Comparison of ENCODE assay signal across 16 cellular contexts in the genomic region with DNA sequence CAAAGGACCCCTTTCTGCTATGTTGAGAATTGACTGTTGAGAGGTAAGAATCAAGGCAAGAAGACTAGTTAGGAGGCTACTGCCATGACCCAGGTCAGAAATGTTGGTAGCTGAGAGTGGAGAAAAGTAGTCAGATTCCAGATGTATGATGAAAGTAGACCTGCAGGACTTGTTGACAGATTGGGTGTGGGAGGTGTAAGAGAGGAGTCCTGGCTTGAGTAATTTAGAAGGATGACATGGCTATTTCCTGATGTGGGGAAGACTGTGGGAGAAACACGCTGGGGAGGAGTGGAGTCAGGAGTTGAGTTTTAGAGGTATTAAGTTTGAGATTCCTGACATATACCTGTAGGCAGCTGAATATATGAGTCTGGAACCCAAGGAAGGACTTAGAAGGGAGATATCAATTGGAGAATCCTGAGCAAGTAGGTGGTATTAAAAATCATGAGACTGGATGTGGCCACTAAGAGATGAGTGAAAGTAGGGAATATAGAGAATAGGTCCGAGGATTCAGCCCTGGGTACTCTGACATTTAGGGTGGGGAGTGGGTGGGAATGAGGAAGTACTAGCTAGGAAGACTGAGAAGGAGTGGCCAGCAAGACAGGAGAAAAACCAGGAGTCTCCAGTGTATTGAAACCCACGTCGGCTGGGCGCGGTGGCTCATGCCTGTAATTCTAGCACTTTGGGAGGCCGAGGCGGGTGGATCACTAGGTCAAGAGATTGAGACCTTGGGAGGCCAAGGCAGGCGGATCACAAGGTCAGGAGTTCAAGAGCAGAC. TPM values are rescaled to one million over a fixed set of nuclear protein-coding genes. Genes with fewer than 3 reads are reported as not detected.
DNase-seq lines count a peak whose midpoint lies in the region; ATAC-seq and TF ChIP-seq lines count a peak whose summit lies in the region.
"Had no signal": no experiment of that assay in that cellular context is flagged by ENCODE, and none has a peak within 500 bp of the region (broad histone marks: within the 10 kb centered on the region; RNA-seq: fewer than 3 reads in every experiment).

No MANE protein-coding gene starts in this region.

- H3K36me3 Mint-ChIP-seq in CD4-positive, CD25-positive, alpha-beta regulatory T cell, result peaks cover 6% of the 10 kb centered on the region
- H3K36me3 Mint-ChIP-seq in nephron progenitor cell (ENCODE audit: low read depth), result no peaks in the 10 kb centered on the region

- no peak for TF ChIP-seq CTCF in nephron progenitor cell (IDR thresholded peaks at IDR 0.05)

- peaks cover 20% of the 10 kb centered on the region for H3K4me1 ChIP-seq in CD4-positive, CD25-positive, alpha-beta regulatory T cell (ENCODE audit: control insufficient read depth, insufficient read depth, low read length, poor library complexity, severe bottlenecking)

- H3K27ac Mint-ChIP-seq in CD4-positive, CD25-positive, alpha-beta regulatory T cell, result peak overlapping the region; percentile 18 to 88 (median 87)
- H3K27ac Mint-ChIP-seq in nephron progenitor cell, result peak overlapping the region; percentile 77

- no peak for ATAC-seq in CD4-positive, CD25-positive, alpha-beta regulatory T cell (ENCODE audit: low read depth in 2 of 2)

- H3K27me3 Mint-ChIP-seq in CD4-positive, CD25-positive, alpha-beta regulatory T cell, result no peaks in the 10 kb centered on the region
- H3K27me3 Mint-ChIP-seq in nephron progenitor cell (ENCODE audit: low read depth, poor library complexity), result peaks cover 10% of the 10 kb centered on the region

- H3K9me3 ChIP-seq in CD4-positive, CD25-positive, alpha-beta regulatory T cell (ENCODE audit: control insufficient read depth in 2 of 2, low read length in 2 of 2), result no peaks in the 10 kb centered on the region
- H3K9me3 ChIP-seq: BLaER1 treated with 17β-estradiol and CSF1 and Interleukin-3, amounts not matched to agents 10 nM and 100 nM; esophagus muscularis mucosa had no signal

- peaks cover 11 to 52% (median 27%) of the 10 kb centered on the region in 4 donors for H3K4me1 Mint-ChIP-seq in CD4-positive, CD25-positive, alpha-beta regulatory T cell
- peaks cover 56% of the 10 kb centered on the region for H3K4me1 Mint-ChIP-seq in nephron progenitor cell

- H3K9me3 Mint-ChIP-seq in CD4-positive, CD25-positive, alpha-beta regulatory T cell, result peaks cover 0 to 4% (median 0%) of the 10 kb centered on the region in 7 donors
- H3K9me3 Mint-ChIP-seq in nephron progenitor cell, result peaks cover 7% of the 10 kb centered on the region
- H3K9me3 Mint-ChIP-seq: neural crest cell had no signal

- peak overlapping the region in 1 of 4 donors; percentile 69 for H3K4me3 Mint-ChIP-seq in CD4-positive, CD25-positive, alpha-beta regulatory T cell
- no peak overlapping the region for H3K4me3 Mint-ChIP-seq in nephron progenitor cell
- H3K4me3 Mint-ChIP-seq: neural crest cell had no signal

- DNase-seq in CD4-positive, CD25-positive, alpha-beta regulatory T cell, result no peak
- DNase-seq in NCI-H226 (peak; percentile 98), epithelial cell of prostate (ENCODE audit: low read depth, low spot score) (peak; percentile 96), nephron progenitor cell (no peak), OCI-M2 (lab: John Stamatoyannopoulos, UW; ENCODE audit: unreplicated experiment) (no peak), NCI-H1694 treated with DMSO at 0.1 percent for 48 hours (lab: John Stamatoyannopoulos, UW) (no peak), NCI-H2227 (lab: John Stamatoyannopoulos, UW; ENCODE audit: unreplicated experiment) (no peak)
- no peak for DNase-seq in NK-92 treated with Interleukin-12 subunit alpha and Interleukin-12 subunit beta, amount 100 ng/mL, for 24 hours (lab: John Stamatoyannopoulos, UW)
- DNase-seq: activated CD4-positive, alpha-beta T cell treated with anti-CD3 and anti-CD28 coated beads for 4 hours; NCI-H2107; NCI-H774; SHP77 treated with DMSO at 0.1 percent for 48 hours; stimulated activated naive CD4-positive, alpha-beta T cell treated with Interleukin-2 at 50 U/mL for 16 hours had no signal

- no peak overlapping the region for H3K4me3 ChIP-seq in CD4-positive, CD25-positive, alpha-beta regulatory T cell (ENCODE audit: low read depth, low read length)
- H3K4me3 ChIP-seq: BLaER1 treated with 17β-estradiol and CSF1 and Interleukin-3, amounts not matched to agents 10 nM and 100 nM; esophagus muscularis mucosa had no signal

- H3K36me3 ChIP-seq in CD4-positive, CD25-positive, alpha-beta regulatory T cell (ENCODE audit: control insufficient read depth, insufficient read depth, low read length), result no peaks in the 10 kb centered on the region
- H3K36me3 ChIP-seq: BLaER1 treated with 17β-estradiol and CSF1 and Interleukin-3, amounts not matched to agents 10 nM and 100 nM; esophagus muscularis mucosa had no signal

- H3K27ac ChIP-seq in CD4-positive, CD25-positive, alpha-beta regulatory T cell (ENCODE audit: insufficient read depth, low read length, poor library complexity, severe bottlenecking), result no peak overlapping the region
- peak overlapping the region; percentile 100 for H3K27ac ChIP-seq in epithelial cell of prostate
- H3K27ac ChIP-seq: BLaER1 treated with 17β-estradiol and CSF1 and Interleukin-3, amounts not matched to agents 10 nM and 100 nM; esophagus muscularis mucosa had no signal

- no peaks in the 10 kb centered on the region for H3K27me3 ChIP-seq in CD4-positive, CD25-positive, alpha-beta regulatory T cell (ENCODE audit: control insufficient read depth, insufficient read depth, low read length)
- H3K27me3 ChIP-seq: BLaER1 treated with 17β-estradiol and CSF1 and Interleukin-3, amounts not matched to agents 10 nM and 100 nM; esophagus muscularis mucosa had no signal

RNA-seq across cellular contexts. Expression of a gene that starts 12.6 kb away (rescaled TPM):
- 117 TPM for total RNA-seq in CD4-positive, CD25-positive, alpha-beta regulatory T cell
- 10 to 100 TPM; 63.2 to 83.9 (median 72.0) TPM for polyA plus RNA-seq in CD4-positive, CD25-positive, alpha-beta regulatory T cell

RNA-seq across cellular contexts. Expression of a gene that starts 15.1 kb away (rescaled TPM):
- total RNA-seq in CD4-positive, CD25-positive, alpha-beta regulatory T cell, result 3.9 TPM
- 1 to 10 TPM; 1.9 to 3.1 (median 2.7) TPM for polyA plus RNA-seq in CD4-positive, CD25-positive, alpha-beta regulatory T cell

Comparison
In these comparisons a context has a peak if more than half of its experiments do, and no peak if none do; other contexts are left out.
1. DNase-seq: peak in NCI-H226 (single experiment) and epithelial cell of prostate (single experiment); none in CD4-positive, CD25-positive, alpha-beta regulatory T cell (0 of 3), nephron progenitor cell (single experiment), OCI-M2 (single experiment), NK-92 treated with Interleukin-12 subunit alpha and Interleukin-12 subunit beta, amount 100 ng/mL, for 24 hours (single experiment), NCI-H1694 treated with DMSO at 0.1 percent for 48 hours (single experiment) and NCI-H2227 (single experiment).